Comparison of ENCODE assay signal across 2 cellular contexts in the genomic region with DNA sequence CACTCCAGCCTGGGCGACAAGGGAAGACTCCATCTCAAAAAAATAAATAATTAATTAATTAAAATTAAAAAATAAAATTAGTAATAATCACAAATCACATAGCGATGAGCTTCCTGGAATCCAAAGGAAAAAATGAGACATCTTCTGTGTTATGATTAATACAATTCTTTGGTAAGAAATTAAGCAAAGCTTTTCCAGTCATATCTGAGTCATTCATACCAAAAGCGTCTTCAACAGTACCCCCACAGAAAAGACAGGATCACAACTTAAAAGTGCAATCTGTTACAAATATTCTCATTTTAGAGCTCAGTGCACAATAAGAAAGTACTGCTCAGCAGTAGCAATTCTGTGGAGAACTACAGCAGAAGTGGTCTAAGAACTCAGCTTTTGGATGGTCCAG.
A peak's percentile ranks its signal among the peaks of the same experiment; 100 is the strongest.
TF ChIP-seq lines count a peak whose summit lies in the region.

No MANE protein-coding gene starts in this region.

TF ChIP-seq in SK-N-SH, 30 proteins besides CTCF, POLR2A, EP300 and RAD21 (continued from another document):
- TF ChIP-seq, protein P1, sequence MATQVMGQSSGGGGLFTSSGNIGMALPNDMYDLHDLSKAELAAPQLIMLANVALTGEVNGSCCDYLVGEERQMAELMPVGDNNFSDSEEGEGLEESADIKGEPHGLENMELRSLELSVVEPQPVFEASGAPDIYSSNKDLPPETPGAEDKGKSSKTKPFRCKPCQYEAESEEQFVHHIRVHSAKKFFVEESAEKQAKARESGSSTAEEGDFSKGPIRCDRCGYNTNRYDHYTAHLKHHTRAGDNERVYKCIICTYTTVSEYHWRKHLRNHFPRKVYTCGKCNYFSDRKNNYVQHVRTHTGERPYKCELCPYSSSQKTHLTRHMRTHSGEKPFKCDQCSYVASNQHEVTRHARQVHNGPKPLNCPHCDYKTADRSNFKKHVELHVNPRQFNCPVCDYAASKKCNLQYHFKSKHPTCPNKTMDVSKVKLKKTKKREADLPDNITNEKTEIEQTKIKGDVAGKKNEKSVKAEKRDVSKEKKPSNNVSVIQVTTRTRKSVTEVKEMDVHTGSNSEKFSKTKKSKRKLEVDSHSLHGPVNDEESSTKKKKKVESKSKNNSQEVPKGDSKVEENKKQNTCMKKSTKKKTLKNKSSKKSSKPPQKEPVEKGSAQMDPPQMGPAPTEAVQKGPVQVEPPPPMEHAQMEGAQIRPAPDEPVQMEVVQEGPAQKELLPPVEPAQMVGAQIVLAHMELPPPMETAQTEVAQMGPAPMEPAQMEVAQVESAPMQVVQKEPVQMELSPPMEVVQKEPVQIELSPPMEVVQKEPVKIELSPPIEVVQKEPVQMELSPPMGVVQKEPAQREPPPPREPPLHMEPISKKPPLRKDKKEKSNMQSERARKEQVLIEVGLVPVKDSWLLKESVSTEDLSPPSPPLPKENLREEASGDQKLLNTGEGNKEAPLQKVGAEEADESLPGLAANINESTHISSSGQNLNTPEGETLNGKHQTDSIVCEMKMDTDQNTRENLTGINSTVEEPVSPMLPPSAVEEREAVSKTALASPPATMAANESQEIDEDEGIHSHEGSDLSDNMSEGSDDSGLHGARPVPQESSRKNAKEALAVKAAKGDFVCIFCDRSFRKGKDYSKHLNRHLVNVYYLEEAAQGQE (IDR thresholded peaks at IDR 0.05; ENCODE audit: low read depth, low read length): no peak
- TF ChIP-seq FOXJ3 (CRISPR knock-in tag; IDR thresholded peaks at IDR 0.05) (no peak), GATA2 (CRISPR knock-in tag; IDR thresholded peaks at IDR 0.05) (no peak), TAF1 (IDR thresholded peaks at IDR 0.05; ENCODE audit: borderline replicate concordance, low read depth, low read length) (no peak), FOSL2 (IDR thresholded peaks at IDR 0.05; ENCODE audit: borderline replicate concordance, low read depth) (peak; percentile 43; the same call in 1 of the 2 replicates)

TF ChIP-seq in SK-N-SH treated with all-trans-retinoic acid at 6 μM for 48 hours, 23 proteins besides CTCF, POLR2A, EP300 and RAD21 (continued from another document):
- TF ChIP-seq, protein P2, sequence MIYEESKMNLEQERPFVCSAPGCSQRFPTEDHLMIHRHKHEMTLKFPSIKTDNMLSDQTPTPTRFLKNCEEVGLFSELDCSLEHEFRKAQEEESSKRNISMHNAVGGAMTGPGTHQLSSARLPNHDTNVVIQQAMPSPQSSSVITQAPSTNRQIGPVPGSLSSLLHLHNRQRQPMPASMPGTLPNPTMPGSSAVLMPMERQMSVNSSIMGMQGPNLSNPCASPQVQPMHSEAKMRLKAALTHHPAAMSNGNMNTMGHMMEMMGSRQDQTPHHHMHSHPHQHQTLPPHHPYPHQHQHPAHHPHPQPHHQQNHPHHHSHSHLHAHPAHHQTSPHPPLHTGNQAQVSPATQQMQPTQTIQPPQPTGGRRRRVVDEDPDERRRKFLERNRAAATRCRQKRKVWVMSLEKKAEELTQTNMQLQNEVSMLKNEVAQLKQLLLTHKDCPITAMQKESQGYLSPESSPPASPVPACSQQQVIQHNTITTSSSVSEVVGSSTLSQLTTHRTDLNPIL (CRISPR knock-in tag; IDR thresholded peaks at IDR 0.05; ENCODE audit: low read depth): no peak
- TF ChIP-seq ZFP3 (CRISPR knock-in tag; IDR thresholded peaks at IDR 0.05) (no peak), ZFP30 (CRISPR knock-in tag; IDR thresholded peaks at IDR 0.05) (no peak), ZNF8 (CRISPR knock-in tag; IDR thresholded peaks at IDR 0.05) (no peak), ISL1 (CRISPR knock-in tag; IDR thresholded peaks at IDR 0.05) (no peak), ARNTL (CRISPR knock-in tag; IDR thresholded peaks at IDR 0.05; ENCODE audit: borderline replicate concordance, low read depth) (no peak), SNAI2 (CRISPR knock-in tag; IDR thresholded peaks at IDR 0.05) (no peak), PPARA (CRISPR knock-in tag; IDR thresholded peaks at IDR 0.05; ENCODE audit: borderline replicate concordance) (no peak)
- TF ChIP-seq, protein P3, sequence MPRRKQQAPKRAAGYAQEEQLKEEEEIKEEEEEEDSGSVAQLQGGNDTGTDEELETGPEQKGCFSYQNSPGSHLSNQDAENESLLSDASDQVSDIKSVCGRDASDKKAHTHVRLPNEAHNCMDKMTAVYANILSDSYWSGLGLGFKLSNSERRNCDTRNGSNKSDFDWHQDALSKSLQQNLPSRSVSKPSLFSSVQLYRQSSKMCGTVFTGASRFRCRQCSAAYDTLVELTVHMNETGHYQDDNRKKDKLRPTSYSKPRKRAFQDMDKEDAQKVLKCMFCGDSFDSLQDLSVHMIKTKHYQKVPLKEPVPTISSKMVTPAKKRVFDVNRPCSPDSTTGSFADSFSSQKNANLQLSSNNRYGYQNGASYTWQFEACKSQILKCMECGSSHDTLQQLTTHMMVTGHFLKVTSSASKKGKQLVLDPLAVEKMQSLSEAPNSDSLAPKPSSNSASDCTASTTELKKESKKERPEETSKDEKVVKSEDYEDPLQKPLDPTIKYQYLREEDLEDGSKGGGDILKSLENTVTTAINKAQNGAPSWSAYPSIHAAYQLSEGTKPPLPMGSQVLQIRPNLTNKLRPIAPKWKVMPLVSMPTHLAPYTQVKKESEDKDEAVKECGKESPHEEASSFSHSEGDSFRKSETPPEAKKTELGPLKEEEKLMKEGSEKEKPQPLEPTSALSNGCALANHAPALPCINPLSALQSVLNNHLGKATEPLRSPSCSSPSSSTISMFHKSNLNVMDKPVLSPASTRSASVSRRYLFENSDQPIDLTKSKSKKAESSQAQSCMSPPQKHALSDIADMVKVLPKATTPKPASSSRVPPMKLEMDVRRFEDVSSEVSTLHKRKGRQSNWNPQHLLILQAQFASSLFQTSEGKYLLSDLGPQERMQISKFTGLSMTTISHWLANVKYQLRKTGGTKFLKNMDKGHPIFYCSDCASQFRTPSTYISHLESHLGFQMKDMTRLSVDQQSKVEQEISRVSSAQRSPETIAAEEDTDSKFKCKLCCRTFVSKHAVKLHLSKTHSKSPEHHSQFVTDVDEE (CRISPR knock-in tag; IDR thresholded peaks at IDR 0.05): no peak
- TF ChIP-seq, protein P4, sequence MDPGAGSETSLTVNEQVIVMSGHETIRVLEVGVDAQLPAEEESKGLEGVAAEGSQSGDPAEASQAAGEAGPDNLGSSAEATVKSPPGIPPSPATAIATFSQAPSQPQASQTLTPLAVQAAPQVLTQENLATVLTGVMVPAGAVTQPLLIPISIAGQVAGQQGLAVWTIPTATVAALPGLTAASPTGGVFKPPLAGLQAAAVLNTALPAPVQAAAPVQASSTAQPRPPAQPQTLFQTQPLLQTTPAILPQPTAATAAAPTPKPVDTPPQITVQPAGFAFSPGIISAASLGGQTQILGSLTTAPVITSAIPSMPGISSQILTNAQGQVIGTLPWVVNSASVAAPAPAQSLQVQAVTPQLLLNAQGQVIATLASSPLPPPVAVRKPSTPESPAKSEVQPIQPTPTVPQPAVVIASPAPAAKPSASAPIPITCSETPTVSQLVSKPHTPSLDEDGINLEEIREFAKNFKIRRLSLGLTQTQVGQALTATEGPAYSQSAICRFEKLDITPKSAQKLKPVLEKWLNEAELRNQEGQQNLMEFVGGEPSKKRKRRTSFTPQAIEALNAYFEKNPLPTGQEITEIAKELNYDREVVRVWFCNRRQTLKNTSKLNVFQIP (CRISPR knock-in tag; IDR thresholded peaks at IDR 0.05; ENCODE audit: borderline replicate concordance, low read depth): no peak
TF ChIP-seq in SK-N-SH treated with all-trans-retinoic acid at 6 μM for 48 hours: peak in this region for 0.
